ENCODE assay signal across 10 cellular contexts in genomic region chr9:71490810-71491209, GRCh38.
DNase-seq lines count a peak whose midpoint lies in the region; ATAC-seq and TF ChIP-seq lines count a peak whose summit lies in the region.
"Had no signal": no experiment of that assay in that cellular context is flagged by ENCODE, and none has a peak within 500 bp of the region (broad histone marks: within the 10 kb centered on the region; RNA-seq: fewer than 3 reads in every experiment).

No MANE protein-coding gene starts in this region.

- no peak overlapping the region for H3K27ac Mint-ChIP-seq in chondrocyte (ENCODE audit: unreplicated experiment)

- no peaks in the 10 kb centered on the region for H3K36me3 Mint-ChIP-seq in chondrocyte (ENCODE audit: low read depth)

- ATAC-seq in HG02884 (IDR thresholded peaks at IDR 0.05; ENCODE audit: unreplicated experiment), result no peak

- peak; percentile 46 for TF ChIP-seq CTCF in chondrocyte (IDR thresholded peaks at IDR 0.05)

- H3K4me1 Mint-ChIP-seq in chondrocyte (ENCODE audit: low read depth), result no peaks in the 10 kb centered on the region

- H3K27me3 Mint-ChIP-seq in chondrocyte (ENCODE audit: low read depth), result peaks cover 8% of the 10 kb centered on the region

- no peaks in the 10 kb centered on the region for H3K9me3 Mint-ChIP-seq in chondrocyte (ENCODE audit: low read depth)

- no peak overlapping the region for H3K4me3 Mint-ChIP-seq in chondrocyte (ENCODE audit: unreplicated experiment)

- DNase-seq in NCI-H82 (lab: John Stamatoyannopoulos, UW), result peak; percentile 15
- no peak for DNase-seq in NCI-H82 treated with DMSO at 0.1 percent for 48 hours (lab: John Stamatoyannopoulos, UW; ENCODE audit: unreplicated experiment)
- peak; percentile 8 for DNase-seq in LHCN-M2 (ENCODE audit: low read depth)
- DNase-seq in chondrocyte (ENCODE audit: low spot score), result no peak
- peak; percentile 24 for DNase-seq in superior temporal gyrus (ENCODE audit: extremely low spot score)
- DNase-seq in NCI-H2081 treated with DMSO at 0.1 percent for 48 hours (lab: John Stamatoyannopoulos, UW), result no peak
- no peak for DNase-seq in NOMO-1 (lab: John Stamatoyannopoulos, UW; ENCODE audit: unreplicated experiment in 2 of 2)
- DNase-seq: NCI-H345, occipital lobe had no signal

Comparison
In these comparisons a context has a peak if more than half of its experiments do, and no peak if none do; other contexts are left out.
1. DNase-seq: peak in NCI-H82 (single experiment), LHCN-M2 (single experiment) and superior temporal gyrus (single experiment); none in NCI-H82 treated with DMSO at 0.1 percent for 48 hours (single experiment), chondrocyte (single experiment), NCI-H2081 treated with DMSO at 0.1 percent for 48 hours (single experiment) and NOMO-1 (0 of 2).